1 cellular context compared by ENCODE assay signal in genomic region chr5:179678238-179679013, GRCh38.
TF ChIP-seq lines count a peak whose summit lies in the region.

No MANE protein-coding gene starts in this region.

TF ChIP-seq in HepG2, 621 proteins besides CTCF, POLR2A, EP300 and RAD21 (continued from another document and continues in another):
- peak; percentile 64 for TF ChIP-seq AFF4 (CRISPR knock-in tag; IDR thresholded peaks at IDR 0.05)
- TF ChIP-seq ZSCAN25 (CRISPR knock-in tag; IDR thresholded peaks at IDR 0.05) = peak; percentile 56
- TF ChIP-seq SIX1 (CRISPR knock-in tag; IDR thresholded peaks at IDR 0.05; ENCODE audit: borderline replicate concordance) = no peak
- TF ChIP-seq KAT7 (CRISPR knock-in tag; IDR thresholded peaks at IDR 0.05; ENCODE audit: borderline replicate concordance) = peak; percentile 78
- no peak for TF ChIP-seq SP1 (IDR thresholded peaks at IDR 0.05)
- TF ChIP-seq SP1 (CRISPR knock-in tag; IDR thresholded peaks at IDR 0.05) = no peak; the same call in 1 of the 2 replicates
- TF ChIP-seq FOXK2 (IDR thresholded peaks at IDR 0.05) = no peak
- TF ChIP-seq ZNF780A (CRISPR knock-in tag; IDR thresholded peaks at IDR 0.05) = peak; percentile 92
- TF ChIP-seq IKZF4 (CRISPR knock-in tag; IDR thresholded peaks at IDR 0.05; ENCODE audit: borderline replicate concordance, low read depth, not compliant biosample characterization) = peak; percentile 30
- no peak for TF ChIP-seq RFXANK (CRISPR knock-in tag; IDR thresholded peaks at IDR 0.05)
- 0 out of 2 replicates have a peak, but pooled peaks have one; percentile 86 for TF ChIP-seq ZNF782 (CRISPR knock-in tag; IDR thresholded peaks at IDR 0.05; ENCODE audit: borderline replicate concordance)
- no peak for TF ChIP-seq SCMH1 (CRISPR knock-in tag; IDR thresholded peaks at IDR 0.05; ENCODE audit: borderline replicate concordance)
- peak; percentile 41; the same call in 1 of the 2 replicates for TF ChIP-seq NFYB (CRISPR knock-in tag; IDR thresholded peaks at IDR 0.05)
- TF ChIP-seq ZBTB37 (CRISPR knock-in tag; IDR thresholded peaks at IDR 0.05) = no peak
- peak; percentile 51; the same call in 1 of the 2 replicates for TF ChIP-seq ZMYM2 (CRISPR knock-in tag; IDR thresholded peaks at IDR 0.05)
- TF ChIP-seq ZNF720 (CRISPR knock-in tag; IDR thresholded peaks at IDR 0.05) = no peak
- 0 out of 2 replicates have a peak, but pooled peaks have one; percentile 17 for TF ChIP-seq MATR3 (CRISPR knock-in tag; IDR thresholded peaks at IDR 0.05)
- peak; percentile 96; the same call in 1 of the 2 replicates for TF ChIP-seq PAX8 (CRISPR knock-in tag; IDR thresholded peaks at IDR 0.05; ENCODE audit: borderline replicate concordance)
- TF ChIP-seq WIZ (CRISPR knock-in tag; IDR thresholded peaks at IDR 0.05) = no peak; the same call in 1 of the 2 replicates
- TF ChIP-seq AGO2 (optimal IDR thresholded peaks at IDR 0.05; ENCODE audit: low read depth, low read length) = peak; percentile 94
- no peak for TF ChIP-seq POLR2AphosphoS2 (IDR thresholded peaks at IDR 0.05; ENCODE audit: low read depth, low read length)
- peak; percentile 87 for TF ChIP-seq GATAD1 (CRISPR knock-in tag; IDR thresholded peaks at IDR 0.05)
- 0 out of 2 replicates have a peak, but pooled peaks have one; percentile 15 for TF ChIP-seq ZNF12 (CRISPR knock-in tag; IDR thresholded peaks at IDR 0.05)
- peak; percentile 89 for TF ChIP-seq UBTF (CRISPR knock-in tag; IDR thresholded peaks at IDR 0.05)
- peak; percentile 100 for TF ChIP-seq CEBPB (IDR thresholded peaks at IDR 0.05; ENCODE audit: borderline replicate concordance, low read depth, low read length)
- peak; percentile 77; the same call in 1 of the 2 replicates for TF ChIP-seq ZNF350 (CRISPR knock-in tag; IDR thresholded peaks at IDR 0.05; ENCODE audit: borderline replicate concordance, low read depth)
- TF ChIP-seq MTF2 (CRISPR knock-in tag; IDR thresholded peaks at IDR 0.05; ENCODE audit: borderline replicate concordance) = 0 out of 2 replicates have a peak, but pooled peaks have one; percentile 58
- no peak for TF ChIP-seq ZBTB49 (CRISPR knock-in tag; IDR thresholded peaks at IDR 0.05; ENCODE audit: borderline replicate concordance)
- peak; percentile 52 for TF ChIP-seq RXRB (CRISPR knock-in tag; IDR thresholded peaks at IDR 0.05; ENCODE audit: borderline replicate concordance)
- TF ChIP-seq ZFP1 (CRISPR knock-in tag; IDR thresholded peaks at IDR 0.05) = peak; percentile 89
- peak; percentile 85 for TF ChIP-seq NRL (CRISPR knock-in tag; IDR thresholded peaks at IDR 0.05; ENCODE audit: borderline replicate concordance)
- TF ChIP-seq TBL1XR1 (IDR thresholded peaks at IDR 0.05; ENCODE audit: borderline replicate concordance, low read length, partially characterized antibody) = no peak
- 0 out of 2 replicates have a peak, but pooled peaks have one; percentile 34 for TF ChIP-seq HMG20B (CRISPR knock-in tag; conservative IDR thresholded peaks at IDR 0.05)
- TF ChIP-seq MIER3 (CRISPR knock-in tag; IDR thresholded peaks at IDR 0.05; ENCODE audit: borderline replicate concordance) = peak; percentile 80; the same call in 1 of the 2 replicates
- no peak for TF ChIP-seq PAF1 (CRISPR knock-in tag; IDR thresholded peaks at IDR 0.05)
- no peak for TF ChIP-seq SRF (IDR thresholded peaks at IDR 0.05; ENCODE audit: low read depth, low read length)
- TF ChIP-seq ARHGAP35 (CRISPR knock-in tag; IDR thresholded peaks at IDR 0.05; ENCODE audit: borderline replicate concordance) = peak; percentile 83; the same call in 1 of the 2 replicates
- TF ChIP-seq ZNF18 (CRISPR knock-in tag; IDR thresholded peaks at IDR 0.05; ENCODE audit: insufficient replicate concordance) = peak; percentile 75
- TF ChIP-seq E2F1 (CRISPR knock-in tag; IDR thresholded peaks at IDR 0.05) = peak; percentile 84
- TF ChIP-seq STAT5B (CRISPR knock-in tag; IDR thresholded peaks at IDR 0.05) = no peak
- TF ChIP-seq ELF3 (CRISPR knock-in tag; IDR thresholded peaks at IDR 0.05) = peak; percentile 74
- no peak for TF ChIP-seq NONO (IDR thresholded peaks at IDR 0.05)
- TF ChIP-seq NONO (CRISPR knock-in tag; conservative IDR thresholded peaks at IDR 0.05) = peak; percentile 97
- TF ChIP-seq ZNF496 (CRISPR knock-in tag; IDR thresholded peaks at IDR 0.05; ENCODE audit: insufficient replicate concordance) = no peak
- TF ChIP-seq PRDM15 (CRISPR knock-in tag; IDR thresholded peaks at IDR 0.05) = 0 out of 2 replicates have a peak, but pooled peaks have one; percentile 50
- peak; percentile 52; the same call in 1 of the 2 replicates for TF ChIP-seq ZNF576 (CRISPR knock-in tag; IDR thresholded peaks at IDR 0.05)
- no peak for TF ChIP-seq SRSF9 (IDR thresholded peaks at IDR 0.05; ENCODE audit: borderline replicate concordance, insufficient read depth, low read depth, low read length, poor library complexity, severe bottlenecking)
- TF ChIP-seq ZNF143 (CRISPR knock-in tag; IDR thresholded peaks at IDR 0.05) = 0 out of 2 replicates have a peak, but pooled peaks have one; percentile 21
- peak; percentile 69 for TF ChIP-seq TARDBP (CRISPR knock-in tag; IDR thresholded peaks at IDR 0.05)
- TF ChIP-seq U2AF1 (optimal IDR thresholded peaks at IDR 0.05; ENCODE audit: low read depth, low read length) = no peak
